In genomic region chr3:179660872-179661271, GRCh38 we compare ENCODE assay signal across 23 cellular contexts. TPM values are rescaled to one million over a fixed set of nuclear protein-coding genes. Genes with fewer than 3 reads are reported as not detected.
DNase-seq lines count a peak whose midpoint lies in the region; ATAC-seq and TF ChIP-seq lines count a peak whose summit lies in the region.
"Had no signal": no experiment of that assay in that cellular context is flagged by ENCODE, and none has a peak within 500 bp of the region (broad histone marks: within the 10 kb centered on the region; RNA-seq: fewer than 3 reads in every experiment).

No MANE protein-coding gene starts in this region.

- H3K4me1 Mint-ChIP-seq in MCF 10A (ENCODE audit: insufficient read depth, unreplicated experiment), result peaks cover 9% of the 10 kb centered on the region

- no peaks in the 10 kb centered on the region for H4K20me1 ChIP-seq in OCI-LY1 (ENCODE audit: insufficient read depth, low read length)

- TF ChIP-seq CTCF in MCF 10A (IDR thresholded peaks at IDR 0.05; ENCODE audit: unreplicated experiment) (no peak), breast epithelium (IDR thresholded peaks at IDR 0.05) (no peak), OCI-LY1 (IDR thresholded peaks at IDR 0.05; ENCODE audit: low read length) (no peak), epithelial cell of esophagus (IDR thresholded peaks at IDR 0.05; ENCODE audit: insufficient read depth, low read depth, low read length, missing control alignments) (no peak), gastrocnemius medialis (IDR thresholded peaks at IDR 0.05 in 4 of 5, conservative IDR thresholded peaks at IDR 0.05 in 1 of 5) (no peak)

- ATAC-seq in gastrocnemius medialis (no peak), HG03521 (IDR thresholded peaks at IDR 0.05; ENCODE audit: unreplicated experiment) (no peak)

- no peaks in the 10 kb centered on the region for H3K4me1 ChIP-seq in breast epithelium
- peaks cover 24% of the 10 kb centered on the region for H3K4me1 ChIP-seq in OCI-LY1 (ENCODE audit: insufficient read depth, low read length, severe bottlenecking)
- H3K4me1 ChIP-seq in gastrocnemius medialis, result peaks cover 90 to 93% of the 10 kb centered on the region in 2 donors

- CTCF ChIA-PET in MCF 10A (lab: Yijun Ruan, JAX), result interaction anchor here (0.6 to 3.2 kb wide), 5 partner anchors 11 to 1356 kb away, joined by 3 to 18 read pairs (median 3); no protein-coding TSS in a partner anchor

- no peak overlapping the region for H3K4me3 Mint-ChIP-seq in MCF 10A (ENCODE audit: unreplicated experiment)
- H3K4me3 Mint-ChIP-seq: IgD-negative memory B cell had no signal

- in situ Hi-C loops in gastrocnemius medialis (cut with MboI; ENCODE audit: low sequenced_read_pairs in 4 of 4), result no loop called here

- H3K4me2 ChIP-seq in OCI-LY1 (ENCODE audit: low read length), result 0 out of 2 replicates have a peak overlapping the region, but pooled peaks have one; percentile 1
- H3K4me2 ChIP-seq: KMS-11 had no signal

- no peak overlapping the region for H3K27ac ChIP-seq in breast epithelium
- no peak overlapping the region for H3K27ac ChIP-seq in OCI-LY1 (ENCODE audit: low read depth, low read length, poor library complexity, severe bottlenecking)
- peak overlapping the region; percentile 86 to 98 (median 94) for H3K27ac ChIP-seq in gastrocnemius medialis
- H3K27ac ChIP-seq: 22Rv1, GM23248, KMS-11 had no signal

- no peaks in the 10 kb centered on the region for H3K9me3 Mint-ChIP-seq in MCF 10A (ENCODE audit: unreplicated experiment)
- H3K9me3 Mint-ChIP-seq: IgD-negative memory B cell had no signal

- H3K27me3 Mint-ChIP-seq in MCF 10A (ENCODE audit: insufficient read depth, unreplicated experiment), result no peaks in the 10 kb centered on the region
- H3K27me3 Mint-ChIP-seq: IgD-negative memory B cell had no signal

- no peaks in the 10 kb centered on the region for H3K9me3 ChIP-seq in breast epithelium
- no peaks in the 10 kb centered on the region for H3K9me3 ChIP-seq in OCI-LY1 (ENCODE audit: low read length)
- no peaks in the 10 kb centered on the region for H3K9me3 ChIP-seq in gastrocnemius medialis

- H3F3A ChIP-seq in OCI-LY1 (ENCODE audit: insufficient read depth, low read length), result no peaks in the 10 kb centered on the region

- 0 out of 2 replicates have a peak overlapping the region, but pooled peaks have one; percentile 2 for H3K9ac ChIP-seq in OCI-LY1 (ENCODE audit: low read length)
- H3K9ac ChIP-seq: GM23248, KMS-11 had no signal

- intact Hi-C loops in MCF 10A (cut with micrococcal nuclease) (no loop called here), breast epithelium (cut with DNase I; ENCODE audit: low total_unique reads) (no loop called here), gastrocnemius medialis (cut with DNase I; ENCODE audit: low total_unique reads) (no loop called here)

- no peaks in the 10 kb centered on the region for H3K36me3 ChIP-seq in breast epithelium
- H3K36me3 ChIP-seq in OCI-LY1 (ENCODE audit: insufficient read depth, low read length), result peaks cover 11% of the 10 kb centered on the region
- no peaks in the 10 kb centered on the region for H3K36me3 ChIP-seq in gastrocnemius medialis

- no peaks in the 10 kb centered on the region for H3K27me3 ChIP-seq in breast epithelium
- no peaks in the 10 kb centered on the region for H3K27me3 ChIP-seq in OCI-LY1 (ENCODE audit: insufficient read depth, low read length)
- no peaks in the 10 kb centered on the region for H3K27me3 ChIP-seq in gastrocnemius medialis

- POLR2A ChIA-PET in MCF 10A (lab: Yijun Ruan, JAX), result interaction anchor here (0.9 to 1.3 kb wide), 2 partner anchors 10 to 57 kb away, joined by 3 read pairs; partner anchors contain the start of genes MRPL47 and NDUFB5

- H3K27ac Mint-ChIP-seq in MCF 10A (ENCODE audit: low read depth, unreplicated experiment), result peak overlapping the region; percentile 20
- H3K27ac Mint-ChIP-seq: IgD-negative memory B cell had no signal

- no peak for TF ChIP-seq POLR2A in breast epithelium (IDR thresholded peaks at IDR 0.05)
- TF ChIP-seq POLR2A in gastrocnemius medialis (IDR thresholded peaks at IDR 0.05), result no peak

- no TSS peak for BruUV-seq in MCF 10A (replicated peaks; lab: Mats Ljungman, UMichigan)

- DNase-seq in MCF 10A (ENCODE audit: unreplicated experiment) (no peak), breast epithelium (ENCODE audit: low spot score in 2 of 2) (no peak), epithelial cell of esophagus (ENCODE audit: low read depth) (peak; percentile 27), gastrocnemius medialis (no peak), NCI-H187 treated with DMSO at 0.1 percent for 48 hours (lab: John Stamatoyannopoulos, UW) (no peak), T-helper 1 cell (no peak)
- DNase-seq: DMS153; DND-41; GM23248; H7; NCI-H1092 treated with DMSO at 0.1 percent for 48 hours; NCI-H1436; NCI-H1930; NCI-H2107; NCI-H524 treated with DMSO at 0.1 percent for 48 hours; NK-92 treated with Interleukin-12 subunit alpha and Interleukin-12 subunit beta, amount 100 ng/mL, for 24 hours; Right ventricle myocardium superior; RPMI8226 had no signal

- no peak overlapping the region for H2AFZ ChIP-seq in OCI-LY1 (ENCODE audit: low read length)
- H2AFZ ChIP-seq: GM23248 had no signal

- no peak overlapping the region for H3K4me3 ChIP-seq in breast epithelium
- H3K4me3 ChIP-seq in OCI-LY1 (ENCODE audit: low read depth, low read length, poor library complexity, severe bottlenecking), result no peak overlapping the region
- H3K4me3 ChIP-seq in epithelial cell of esophagus (ENCODE audit: low read length), result no peak overlapping the region
- no peak overlapping the region for H3K4me3 ChIP-seq in gastrocnemius medialis
- H3K4me3 ChIP-seq: GM23248 had no signal

- peaks cover 9% of the 10 kb centered on the region for H3K36me3 Mint-ChIP-seq in MCF 10A (ENCODE audit: insufficient read depth, unreplicated experiment)
- H3K36me3 Mint-ChIP-seq: IgD-negative memory B cell had no signal

- no peaks in the 10 kb centered on the region for H3K9me2 ChIP-seq in OCI-LY1 (ENCODE audit: low read depth, low read length)

- H3K79me2 ChIP-seq in OCI-LY1 (ENCODE audit: insufficient read depth, low read length), result peaks cover 99% of the 10 kb centered on the region

RNA-seq across cellular contexts. Expression of gene USP13, which starts 8.0 kb away (rescaled TPM):
- total RNA-seq in MCF 10A (2022), result 9.7 and 11.6 TPM in 2 replicates
- 10 to 100 TPM; 11.4 to 17.3 (median 11.8) TPM for total RNA-seq in breast epithelium
- 100 to 1,000 TPM; 117 to 453 (median 249) TPM for total RNA-seq in gastrocnemius medialis

RNA-seq across cellular contexts. Expression of gene NDUFB5, which starts 56.3 kb away (rescaled TPM):
- total RNA-seq in MCF 10A (2022) (88.2 and 115 TPM in 2 replicates), breast epithelium (10 to 100 TPM; 62.6 to 97.5 (median 95.9) TPM), gastrocnemius medialis (100 to 1,000 TPM; 127 to 348 (median 179) TPM)

RNA-seq across cellular contexts. Expression of gene MRPL47, which starts 56.4 kb away (rescaled TPM):
- total RNA-seq in MCF 10A (2022), result 58.3 and 63.4 TPM in 2 replicates
- 10 to 100 TPM; 21.4 to 28.5 (median 23.4) TPM for total RNA-seq in breast epithelium
- total RNA-seq in gastrocnemius medialis, result 10 to 100 TPM; 34.9 to 74.0 (median 41.2) TPM

Comparison
In these comparisons a context has a peak if more than half of its experiments do, and no peak if none do; other contexts are left out.
1. H3K27ac ChIP-seq: peak in gastrocnemius medialis (4 of 4); none in breast epithelium (0 of 2) and OCI-LY1 (single experiment).